1 cellular context compared by ENCODE assay signal in genomic region chr2:112173646-112174319, GRCh38.
TF ChIP-seq lines count a peak whose summit lies in the region.

No MANE protein-coding gene starts in this region.

TF ChIP-seq in GM23338, 12 proteins besides CTCF, POLR2A, EP300 and RAD21:
- TF ChIP-seq, protein P1, sequence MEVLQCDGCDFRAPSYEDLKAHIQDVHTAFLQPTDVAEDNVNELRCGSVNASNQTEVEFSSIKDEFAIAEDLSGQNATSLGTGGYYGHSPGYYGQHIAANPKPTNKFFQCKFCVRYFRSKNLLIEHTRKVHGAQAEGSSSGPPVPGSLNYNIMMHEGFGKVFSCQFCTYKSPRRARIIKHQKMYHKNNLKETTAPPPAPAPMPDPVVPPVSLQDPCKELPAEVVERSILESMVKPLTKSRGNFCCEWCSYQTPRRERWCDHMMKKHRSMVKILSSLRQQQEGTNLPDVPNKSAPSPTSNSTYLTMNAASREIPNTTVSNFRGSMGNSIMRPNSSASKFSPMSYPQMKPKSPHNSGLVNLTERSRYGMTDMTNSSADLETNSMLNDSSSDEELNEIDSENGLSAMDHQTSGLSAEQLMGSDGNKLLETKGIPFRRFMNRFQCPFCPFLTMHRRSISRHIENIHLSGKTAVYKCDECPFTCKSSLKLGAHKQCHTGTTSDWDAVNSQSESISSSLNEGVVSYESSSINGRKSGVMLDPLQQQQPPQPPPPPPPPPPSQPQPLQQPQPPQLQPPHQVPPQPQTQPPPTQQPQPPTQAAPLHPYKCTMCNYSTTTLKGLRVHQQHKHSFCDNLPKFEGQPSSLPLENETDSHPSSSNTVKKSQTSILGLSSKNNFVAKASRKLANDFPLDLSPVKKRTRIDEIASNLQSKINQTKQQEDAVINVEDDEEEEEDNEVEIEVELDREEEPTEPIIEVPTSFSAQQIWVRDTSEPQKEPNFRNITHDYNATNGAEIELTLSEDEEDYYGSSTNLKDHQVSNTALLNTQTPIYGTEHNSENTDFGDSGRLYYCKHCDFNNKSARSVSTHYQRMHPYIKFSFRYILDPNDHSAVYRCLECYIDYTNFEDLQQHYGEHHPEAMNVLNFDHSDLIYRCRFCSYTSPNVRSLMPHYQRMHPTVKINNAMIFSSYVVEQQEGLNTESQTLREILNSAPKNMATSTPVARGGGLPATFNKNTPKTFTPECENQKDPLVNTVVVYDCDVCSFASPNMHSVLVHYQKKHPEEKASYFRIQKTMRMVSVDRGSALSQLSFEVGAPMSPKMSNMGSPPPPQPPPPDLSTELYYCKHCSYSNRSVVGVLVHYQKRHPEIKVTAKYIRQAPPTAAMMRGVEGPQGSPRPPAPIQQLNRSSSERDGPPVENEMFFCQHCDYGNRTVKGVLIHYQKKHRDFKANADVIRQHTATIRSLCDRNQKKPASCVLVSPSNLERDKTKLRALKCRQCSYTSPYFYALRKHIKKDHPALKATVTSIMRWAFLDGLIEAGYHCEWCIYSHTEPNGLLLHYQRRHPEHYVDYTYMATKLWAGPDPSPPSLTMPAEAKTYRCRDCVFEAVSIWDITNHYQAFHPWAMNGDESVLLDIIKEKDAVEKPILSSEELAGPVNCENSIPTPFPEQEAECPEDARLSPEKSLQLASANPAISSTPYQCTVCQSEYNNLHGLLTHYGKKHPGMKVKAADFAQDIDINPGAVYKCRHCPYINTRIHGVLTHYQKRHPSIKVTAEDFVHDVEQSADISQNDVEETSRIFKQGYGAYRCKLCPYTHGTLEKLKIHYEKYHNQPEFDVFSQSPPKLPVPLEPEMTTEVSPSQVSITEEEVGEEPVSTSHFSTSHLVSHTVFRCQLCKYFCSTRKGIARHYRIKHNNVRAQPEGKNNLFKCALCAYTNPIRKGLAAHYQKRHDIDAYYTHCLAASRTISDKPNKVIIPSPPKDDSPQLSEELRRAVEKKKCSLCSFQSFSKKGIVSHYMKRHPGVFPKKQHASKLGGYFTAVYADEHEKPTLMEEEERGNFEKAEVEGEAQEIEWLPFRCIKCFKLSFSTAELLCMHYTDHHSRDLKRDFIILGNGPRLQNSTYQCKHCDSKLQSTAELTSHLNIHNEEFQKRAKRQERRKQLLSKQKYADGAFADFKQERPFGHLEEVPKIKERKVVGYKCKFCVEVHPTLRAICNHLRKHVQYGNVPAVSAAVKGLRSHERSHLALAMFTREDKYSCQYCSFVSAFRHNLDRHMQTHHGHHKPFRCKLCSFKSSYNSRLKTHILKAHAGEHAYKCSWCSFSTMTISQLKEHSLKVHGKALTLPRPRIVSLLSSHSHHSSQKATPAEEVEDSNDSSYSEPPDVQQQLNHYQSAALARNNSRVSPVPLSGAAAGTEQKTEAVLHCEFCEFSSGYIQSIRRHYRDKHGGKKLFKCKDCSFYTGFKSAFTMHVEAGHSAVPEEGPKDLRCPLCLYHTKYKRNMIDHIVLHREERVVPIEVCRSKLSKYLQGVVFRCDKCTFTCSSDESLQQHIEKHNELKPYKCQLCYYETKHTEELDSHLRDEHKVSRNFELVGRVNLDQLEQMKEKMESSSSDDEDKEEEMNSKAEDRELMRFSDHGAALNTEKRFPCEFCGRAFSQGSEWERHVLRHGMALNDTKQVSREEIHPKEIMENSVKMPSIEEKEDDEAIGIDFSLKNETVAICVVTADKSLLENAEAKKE (CRISPR knock-in tag; IDR thresholded peaks at IDR 0.05) = no peak
- TF ChIP-seq EZH2phosphoT487 (IDR thresholded peaks at IDR 0.05; ENCODE audit: unreplicated experiment) (no peak), ZNF114 (CRISPR knock-in tag; IDR thresholded peaks at IDR 0.05) (no peak), ZNF331 (CRISPR knock-in tag; IDR thresholded peaks at IDR 0.05; ENCODE audit: low read depth) (no peak), ETS1 (IDR thresholded peaks at IDR 0.05) (no peak), STAT1 (IDR thresholded peaks at IDR 0.05; ENCODE audit: unreplicated experiment) (no peak), JUNB (IDR thresholded peaks at IDR 0.05; ENCODE audit: unreplicated experiment) (no peak)
